In the genomic region with DNA sequence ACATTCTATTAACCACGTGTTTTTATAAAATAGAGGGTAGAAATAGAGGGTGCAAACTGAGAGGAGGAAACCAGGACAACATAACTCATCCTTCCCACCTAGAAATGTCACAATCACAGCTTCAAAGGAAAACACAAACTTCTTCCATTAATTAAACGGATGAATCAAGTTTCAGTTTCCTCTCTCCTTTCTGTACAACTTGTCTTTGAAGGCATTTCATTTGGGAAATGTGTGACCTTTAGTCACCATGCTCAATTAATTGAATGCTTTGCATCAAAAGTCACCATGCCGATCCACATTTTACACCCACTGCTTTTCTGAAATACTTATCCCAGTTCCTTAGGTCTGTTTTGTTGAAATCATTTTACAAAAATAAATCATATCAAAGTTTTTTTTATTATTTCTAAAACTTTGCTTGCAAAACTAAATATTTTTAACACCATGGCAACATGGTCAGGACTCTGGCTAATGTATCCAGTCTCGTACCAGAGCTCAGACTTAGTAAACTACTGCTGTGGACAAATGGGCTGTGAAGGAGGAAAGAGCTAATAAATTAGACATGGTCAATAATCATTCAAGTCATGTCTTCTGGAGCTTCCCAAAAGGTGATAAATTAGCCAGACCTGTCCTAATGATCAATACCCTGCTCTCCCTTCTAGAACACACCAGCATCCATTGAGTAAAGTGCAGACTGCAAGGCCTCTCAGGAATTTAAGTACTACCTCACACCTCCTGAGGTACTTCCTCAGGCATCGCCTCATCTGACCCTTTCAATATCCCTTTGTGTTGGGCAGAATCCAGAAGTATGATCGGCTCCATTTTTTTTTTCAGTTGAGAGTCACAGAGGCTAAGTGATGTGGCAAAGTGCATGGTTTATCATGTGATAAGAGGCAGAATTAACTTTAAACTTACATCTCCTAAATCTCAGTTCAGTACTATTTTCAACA, we compare ENCODE assay signal across 1 cellular context.
TF ChIP-seq lines count a peak whose summit lies in the region.

No MANE protein-coding gene starts in this region.

TF ChIP-seq in IMR-90, 13 proteins besides CTCF, POLR2A, EP300 and RAD21:
- TF ChIP-seq MXI1 (IDR thresholded peaks at IDR 0.05; ENCODE audit: borderline replicate concordance, low read depth, low read length) (no peak), RCOR1 (IDR thresholded peaks at IDR 0.05; ENCODE audit: insufficient replicate concordance, low read length) (no peak), FOS (IDR thresholded peaks at IDR 0.05; ENCODE audit: low read depth, low read length) (no peak), CEBPB (IDR thresholded peaks at IDR 0.05; ENCODE audit: low read depth, low read length) (no peak), MAZ (IDR thresholded peaks at IDR 0.05; ENCODE audit: borderline replicate concordance, low read depth, low read length) (no peak), BHLHE40 (IDR thresholded peaks at IDR 0.05; ENCODE audit: low read depth, low read length) (no peak)
- TF ChIP-seq, protein P1, sequence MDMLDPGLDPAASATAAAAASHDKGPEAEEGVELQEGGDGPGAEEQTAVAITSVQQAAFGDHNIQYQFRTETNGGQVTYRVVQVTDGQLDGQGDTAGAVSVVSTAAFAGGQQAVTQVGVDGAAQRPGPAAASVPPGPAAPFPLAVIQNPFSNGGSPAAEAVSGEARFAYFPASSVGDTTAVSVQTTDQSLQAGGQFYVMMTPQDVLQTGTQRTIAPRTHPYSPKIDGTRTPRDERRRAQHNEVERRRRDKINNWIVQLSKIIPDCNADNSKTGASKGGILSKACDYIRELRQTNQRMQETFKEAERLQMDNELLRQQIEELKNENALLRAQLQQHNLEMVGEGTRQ (IDR thresholded peaks at IDR 0.05; ENCODE audit: low read depth, low read length) = no peak
- TF ChIP-seq, protein P2, sequence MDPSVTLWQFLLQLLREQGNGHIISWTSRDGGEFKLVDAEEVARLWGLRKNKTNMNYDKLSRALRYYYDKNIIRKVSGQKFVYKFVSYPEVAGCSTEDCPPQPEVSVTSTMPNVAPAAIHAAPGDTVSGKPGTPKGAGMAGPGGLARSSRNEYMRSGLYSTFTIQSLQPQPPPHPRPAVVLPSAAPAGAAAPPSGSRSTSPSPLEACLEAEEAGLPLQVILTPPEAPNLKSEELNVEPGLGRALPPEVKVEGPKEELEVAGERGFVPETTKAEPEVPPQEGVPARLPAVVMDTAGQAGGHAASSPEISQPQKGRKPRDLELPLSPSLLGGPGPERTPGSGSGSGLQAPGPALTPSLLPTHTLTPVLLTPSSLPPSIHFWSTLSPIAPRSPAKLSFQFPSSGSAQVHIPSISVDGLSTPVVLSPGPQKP (IDR thresholded peaks at IDR 0.05; ENCODE audit: borderline replicate concordance, low read depth, low read length) = no peak
